ENCODE assay signal across 35 cellular contexts in genomic region chr2:59093571-59093970, GRCh38.
"Had no signal": no experiment of that assay in that cellular context is flagged by ENCODE, and none has a peak within 500 bp of the region (broad histone marks: within the 10 kb centered on the region; RNA-seq: fewer than 3 reads in every experiment).

No MANE protein-coding gene starts in this region.

- H3K27ac ChIP-seq: adrenal gland, body of pancreas, brain microvascular endothelial cell, breast epithelium, cardiac muscle cell, VCaP had no signal

- H3K4me3 ChIP-seq: adrenal gland, body of pancreas, breast epithelium, cardiac muscle cell had no signal

- H3K27me3 Mint-ChIP-seq: activated CD4-positive, alpha-beta memory T cell treated with anti-CD3 and anti-CD28 coated beads for 36 hours; activated CD4-positive, alpha-beta T cell treated with anti-CD3 and anti-CD28 coated beads, Interleukin-2, amount 10 ng/mL, durations not matched to agents 24 days and 14 days; activated CD8-positive, alpha-beta T cell treated with anti-CD3 and anti-CD28 coated beads for 36 hours; activated naive CD8-positive, alpha-beta T cell treated with anti-CD3 and anti-CD28 coated beads for 36 hours; activated T-cell treated with anti-CD3 and anti-CD28 coated beads, Interleukin-2, amount 50 U/mL, for 24 hours; central memory CD8-positive, alpha-beta T cell had no signal

- H3K27ac Mint-ChIP-seq: activated B cell treated with CpG ODN at 0.5 μM for 24 hours; activated CD4-positive, alpha-beta memory T cell treated with anti-CD3 and anti-CD28 coated beads for 36 hours; activated CD4-positive, alpha-beta T cell treated with anti-CD3 and anti-CD28 coated beads, Interleukin-2, amount 10 ng/mL, durations not matched to agents 24 days and 14 days; activated CD8-positive, alpha-beta T cell treated with anti-CD3 and anti-CD28 coated beads for 36 hours; activated naive CD4-positive, alpha-beta T cell treated with anti-CD3 and anti-CD28 coated beads for 36 hours; activated naive CD4-positive, alpha-beta T cell treated with anti-CD3 and anti-CD28 coated beads, Interleukin-2, amount 50 U/mL, for 72 hours; activated naive CD8-positive, alpha-beta T cell treated with anti-CD3 and anti-CD28 coated beads for 36 hours; activated T-cell treated with anti-CD3 and anti-CD28 coated beads, Interleukin-2, amount 50 U/mL, for 24 hours; activated T-helper 2 cell treated with anti-CD3 and anti-CD28 coated beads, Interferon-gamma antibody, Interleukin-2, Interleukin-4, amounts not matched to agents 10 μg/mL and 5 μg/mL and 100 μg/mL, durations not matched to agents 14 hours and 24 hours and 36 hours; T-helper 1 cell treated with Interleukin-12 subunit alpha and Interleukin-12 subunit beta and Interleukin-4 antibody, amounts not matched to agents 30 μg/mL and 1 μg/mL, for 36 hours; T-helper 2 cell treated with Interferon-gamma antibody and Interleukin-4, amounts not matched to agents 5 μg/mL and 100 μg/mL, for 36 hours had no signal

- H3K4me3 Mint-ChIP-seq: activated B cell treated with CpG ODN at 0.5 μM for 24 hours; activated CD4-positive, alpha-beta memory T cell treated with anti-CD3 and anti-CD28 coated beads for 36 hours; activated CD4-positive, alpha-beta T cell treated with anti-CD3 and anti-CD28 coated beads, Interleukin-2, amount 10 ng/mL, durations not matched to agents 24 days and 14 days; activated CD8-positive, alpha-beta T cell treated with anti-CD3 and anti-CD28 coated beads for 36 hours; activated naive CD4-positive, alpha-beta T cell treated with anti-CD3 and anti-CD28 coated beads for 36 hours; activated naive CD8-positive, alpha-beta T cell treated with anti-CD3 and anti-CD28 coated beads for 36 hours; activated T-cell treated with anti-CD3 and anti-CD28 coated beads, Interleukin-2, amount 50 U/mL, for 24 hours; central memory CD8-positive, alpha-beta T cell; T-helper 1 cell treated with Interleukin-12 subunit alpha and Interleukin-12 subunit beta and Interleukin-4 antibody, amounts not matched to agents 30 μg/mL and 1 μg/mL, for 36 hours; T-helper 2 cell treated with Interferon-gamma antibody and Interleukin-4, amounts not matched to agents 5 μg/mL and 100 μg/mL, for 36 hours had no signal

- H3K36me3 ChIP-seq: adrenal gland, brain microvascular endothelial cell, breast epithelium, cardiac muscle cell had no signal

- H3K9me3 Mint-ChIP-seq: activated T-helper 2 cell treated with anti-CD3 and anti-CD28 coated beads, Interferon-gamma antibody, Interleukin-2, Interleukin-4, amounts not matched to agents 10 μg/mL and 5 μg/mL and 100 μg/mL, durations not matched to agents 14 hours and 24 hours and 36 hours; T-helper 1 cell treated with Interleukin-12 subunit alpha and Interleukin-12 subunit beta and Interleukin-4 antibody, amounts not matched to agents 30 μg/mL and 1 μg/mL, for 36 hours; T-helper 2 cell treated with Interferon-gamma antibody and Interleukin-4, amounts not matched to agents 5 μg/mL and 100 μg/mL, for 36 hours had no signal

- H3K27me3 ChIP-seq: adrenal gland, body of pancreas, brain microvascular endothelial cell, breast epithelium, cardiac muscle cell had no signal

- H3K36me3 Mint-ChIP-seq: activated CD4-positive, alpha-beta memory T cell treated with anti-CD3 and anti-CD28 coated beads for 36 hours; activated naive CD8-positive, alpha-beta T cell treated with anti-CD3 and anti-CD28 coated beads for 36 hours had no signal

- DNase-seq: activated B cell treated with CpG ODN at 0.5 μM for 24 hours; activated CD4-positive, alpha-beta memory T cell treated with anti-CD3 and anti-CD28 coated beads for 36 hours; activated CD4-positive, alpha-beta T cell treated with anti-CD3 and anti-CD28 coated beads for 4 hours; activated CD4-positive, alpha-beta T cell treated with anti-CD3 and anti-CD28 coated beads, Interleukin-2, amount 10 ng/mL, durations not matched to agents 24 days and 14 days; activated CD4-positive, alpha-beta T cell treated with anti-CD3 and anti-CD28 coated beads, Interleukin-2, amount 50 U/mL, for 1 hour; activated CD4-positive, alpha-beta T cell treated with anti-CD3 and anti-CD28 coated beads, Interleukin-2, amount 50 U/mL, for 4 hours; activated CD4-positive, CD25-positive, alpha-beta regulatory T cell treated with anti-CD3 and anti-CD28 coated beads, Interleukin-2, amount 50 U/mL, for 72 hours; activated CD8-positive, alpha-beta memory T cell treated with anti-CD3 and anti-CD28 coated beads, Interleukin-2, amount 50 U/mL, for 4 hours; activated CD8-positive, alpha-beta T cell treated with anti-CD3 and anti-CD28 coated beads for 36 hours; activated effector memory CD4-positive, alpha-beta T cell treated with anti-CD3 and anti-CD28 coated beads, Interleukin-2, amount 50 U/mL, for 16 hours; activated gamma-delta T cell treated with Interleukin-2 at 50 U/mL for 16 hours; activated naive CD4-positive, alpha-beta T cell; activated naive CD4-positive, alpha-beta T cell treated with anti-CD3 and anti-CD28 coated beads for 36 hours; activated naive CD4-positive, alpha-beta T cell treated with anti-CD3 and anti-CD28 coated beads, Interleukin-2, amount 50 U/mL, for 16 hours; activated naive CD8-positive, alpha-beta T cell treated with anti-CD3 and anti-CD28 coated beads for 36 hours; activated T-cell treated with anti-CD3 and anti-CD28 coated beads, Interleukin-2, amount 50 U/mL, for 24 hours; activated T-cell treated with anti-CD3 and anti-CD28 coated beads, Interleukin-2, amount 50 U/mL, for 48 hours; adrenal gland; amniotic stem cell; aorta; body of pancreas; brain microvascular endothelial cell; caudate nucleus; cerebellar nuclear complex; T-helper 1 cell; T-helper 2 cell; T-helper 9 cell had no signal

- ATAC-seq: activated CD8-positive, alpha-beta T cell treated with anti-CD3 and anti-CD28 coated beads for 36 hours; activated naive CD4-positive, alpha-beta T cell treated with anti-CD3 and anti-CD28 coated beads, Interleukin-2, amount 50 U/mL, for 72 hours; body of pancreas had no signal

- H3K4me1 Mint-ChIP-seq: activated B cell treated with CpG ODN at 0.5 μM for 24 hours; activated CD4-positive, alpha-beta T cell treated with anti-CD3 and anti-CD28 coated beads, Interleukin-2, amount 10 ng/mL, durations not matched to agents 24 days and 14 days; activated naive CD8-positive, alpha-beta T cell treated with anti-CD3 and anti-CD28 coated beads for 36 hours; central memory CD8-positive, alpha-beta T cell had no signal

- H3K4me1 ChIP-seq: adrenal gland, body of pancreas, breast epithelium had no signal
